ENCODE assay signal across 31 cellular contexts in the genomic region with DNA sequence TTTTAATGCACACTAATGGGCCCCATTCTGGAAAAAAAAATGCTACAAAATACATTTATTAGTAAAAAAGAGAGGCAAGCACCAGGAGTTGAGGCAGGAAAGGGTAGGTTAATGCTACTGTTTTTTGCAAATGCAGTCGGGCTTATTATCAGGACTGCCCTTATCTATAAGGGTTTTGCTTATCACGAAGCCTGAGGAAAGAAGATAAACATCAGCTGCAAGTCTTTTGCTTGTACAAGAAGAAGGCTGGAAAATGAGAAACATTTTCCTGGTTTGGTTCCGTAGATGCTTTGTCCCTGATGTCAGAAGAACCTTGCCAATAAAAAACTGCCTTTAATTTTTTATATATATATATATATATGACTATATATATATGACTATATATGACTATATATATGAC.
"Had no signal": no experiment of that assay in that cellular context is flagged by ENCODE, and none has a peak within 500 bp of the region (broad histone marks: within the 10 kb centered on the region; RNA-seq: fewer than 3 reads in every experiment).

No MANE protein-coding gene starts in this region.

- H3K36me3 ChIP-seq: neural progenitor cell, ovary, right lobe of liver, sigmoid colon, spleen, suprapubic skin, tibial artery, transverse colon, upper lobe of left lung, vagina had no signal

- H3K27me3 Mint-ChIP-seq: progenitor cell of endocrine pancreas; stimulated activated memory B cell treated with anti-CD40 and anti-IgM and Interleukin-4, amounts not matched to agents 10 μg/mL and 1 μg/mL and 100 μg/mL, for 72 hours had no signal

- H3K79me2 ChIP-seq: parathyroid adenoma had no signal

- H3K4me1 Mint-ChIP-seq: natural killer cell; stimulated activated memory B cell treated with anti-CD40 and anti-IgM and Interleukin-4, amounts not matched to agents 10 μg/mL and 1 μg/mL and 100 μg/mL, for 72 hours; stimulated activated naive CD8-positive, alpha-beta T cell treated with anti-CD3 and anti-CD28 coated beads, Interleukin-15, amount 100 ng/mL, for 72 hours had no signal

- H3K27me3 ChIP-seq: neural progenitor cell, ovary, right lobe of liver, spleen, suprapubic skin, testis, tibial artery, transverse colon, upper lobe of left lung, vagina had no signal

- H3K9ac ChIP-seq: neural progenitor cell, parathyroid adenoma had no signal

- H3K4me2 ChIP-seq: neural progenitor cell, smooth muscle cell had no signal

- H3K27ac ChIP-seq: neural progenitor cell, ovary, parathyroid adenoma, psoas muscle, right lobe of liver, sigmoid colon, spleen, suprapubic skin, testis, tibial artery, transverse colon, upper lobe of left lung, vagina had no signal

- H3K9me3 Mint-ChIP-seq: nephron; neural progenitor cell; stimulated activated memory B cell treated with anti-CD40 and anti-IgM and Interleukin-4, amounts not matched to agents 10 μg/mL and 1 μg/mL and 100 μg/mL, for 72 hours had no signal

- H3K4me3 ChIP-seq: neural progenitor cell, ovary, psoas muscle, right lobe of liver, sigmoid colon, smooth muscle cell, spleen, suprapubic skin, testis, tibial artery, transverse colon, upper lobe of left lung, vagina had no signal

- H3K9me3 ChIP-seq: ovary, psoas muscle, right lobe of liver, suprapubic skin, testis, tibial artery, transverse colon, upper lobe of left lung, vagina had no signal

- FAIRE-seq: urothelium cell line had no signal

- H3K4me1 ChIP-seq: neural progenitor cell, parathyroid adenoma, psoas muscle, right lobe of liver, sigmoid colon, spleen, suprapubic skin, testis, tibial artery, upper lobe of left lung, vagina had no signal

- H3K36me3 Mint-ChIP-seq: neural progenitor cell; stimulated activated memory B cell treated with anti-CD40 and anti-IgM and Interleukin-4, amounts not matched to agents 10 μg/mL and 1 μg/mL and 100 μg/mL, for 72 hours had no signal

- H3K4me3 Mint-ChIP-seq: natural killer cell; nephron; neural progenitor cell; stimulated activated memory B cell treated with anti-CD40 and anti-IgM and Interleukin-4, amounts not matched to agents 10 μg/mL and 1 μg/mL and 100 μg/mL, for 72 hours; stimulated activated naive CD8-positive, alpha-beta T cell treated with anti-CD3 and anti-CD28 coated beads, Interleukin-15, amount 100 ng/mL, for 72 hours had no signal

- H3K27ac Mint-ChIP-seq: natural killer cell; nephron; neural progenitor cell; progenitor cell of endocrine pancreas; stimulated activated memory B cell treated with anti-CD40 and anti-IgM and Interleukin-4, amounts not matched to agents 10 μg/mL and 1 μg/mL and 100 μg/mL, for 72 hours; stimulated activated naive CD8-positive, alpha-beta T cell treated with anti-CD3 and anti-CD28 coated beads, Interleukin-15, amount 100 ng/mL, for 72 hours had no signal

- DNase-seq: natural killer cell; occipital lobe; ovary; posterior cingulate gyrus; psoas muscle; right cardiac atrium; right lobe of liver; sigmoid colon; spleen; stimulated activated CD4-positive, alpha-beta T cell treated with anti-CD3 and anti-CD28 coated beads, Interleukin-12 subunit alpha, Interleukin-12 subunit beta, amount 100 ng/mL, for 4 hours; stimulated activated CD4-positive, alpha-beta T cell treated with anti-CD3 and anti-CD28 coated beads, Interleukin-1b, Interleukin-23, amount 100 ng/mL, for 48 hours; stimulated activated CD4-positive, alpha-beta T cell treated with anti-CD3 and anti-CD28 coated beads, Interleukin-4, amount 100 ng/mL, for 1 hour; stimulated activated CD4-positive, alpha-beta T cell treated with anti-CD3 and anti-CD28 coated beads, Interleukin-4, amount 100 ng/mL, for 4 hours; stimulated activated CD8-positive, alpha-beta memory T cell treated with anti-CD3 and anti-CD28 coated beads, Interleukin-4, amount 100 ng/mL, for 48 hours; stimulated activated naive CD4-positive, alpha-beta T cell; stimulated activated naive CD8-positive, alpha-beta T cell treated with anti-CD3 and anti-CD28 coated beads, Interleukin-15, amount 100 ng/mL, for 72 hours; stimulated activated naive CD8-positive, alpha-beta T cell treated with anti-CD3 and anti-CD28 coated beads, Interleukin-15, Interleukin-2, amounts not matched to agents 100 U/mL and 50 U/mL, for 24 hours; substantia nigra; testis; tibial artery; transverse colon; upper lobe of left lung had no signal
